ENCODE assay signal across 8 cellular contexts in the genomic region with DNA sequence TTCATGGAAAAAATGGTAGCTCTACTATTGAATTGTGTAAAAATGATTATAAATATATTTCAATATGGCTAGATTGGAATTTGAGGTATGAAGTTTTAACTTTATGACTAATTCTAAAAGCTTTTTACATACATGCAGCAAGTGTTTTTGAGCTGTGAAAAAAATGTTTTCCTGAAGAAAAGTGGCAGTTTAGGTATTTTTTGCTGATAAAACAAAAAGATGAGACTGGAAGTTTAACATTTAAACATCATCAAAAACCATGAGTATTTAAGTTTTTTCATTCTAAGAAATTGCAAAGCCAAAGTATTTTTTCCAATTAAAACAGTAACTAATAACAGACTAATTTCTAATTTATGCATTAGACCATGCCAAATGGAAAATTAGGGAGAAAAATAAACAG.
"Had no signal": no experiment of that assay in that cellular context is flagged by ENCODE, and none has a peak within 500 bp of the region (broad histone marks: within the 10 kb centered on the region; RNA-seq: fewer than 3 reads in every experiment).

No MANE protein-coding gene starts in this region.

- H3K4me2 ChIP-seq: KMS-11 had no signal

- H3K27me3 Mint-ChIP-seq: IgD-negative memory B cell had no signal

- DNase-seq: GM23248, GOT3, H7, HCEC 1CT, Karpas-422 had no signal

- H3K36me3 Mint-ChIP-seq: IgD-negative memory B cell had no signal

- H3K27ac ChIP-seq: GM23248, HL-60, KMS-11 had no signal

- H3K4me1 Mint-ChIP-seq: IgD-negative memory B cell had no signal

- H2AFZ ChIP-seq: GM23248 had no signal

- H3K9ac ChIP-seq: GM23248, KMS-11 had no signal

- H3K4me3 ChIP-seq: GM23248 had no signal

- H3K27ac Mint-ChIP-seq: IgD-negative memory B cell had no signal

- H3K4me3 Mint-ChIP-seq: IgD-negative memory B cell had no signal
